ENCODE assay signal across 9 cellular contexts in genomic region chr3:16300282-16300681, GRCh38. TPM values are rescaled to one million over a fixed set of nuclear protein-coding genes. Genes with fewer than 3 reads are reported as not detected.
A peak's percentile ranks its signal among the peaks of the same experiment; 100 is the strongest.
DNase-seq lines count a peak whose midpoint lies in the region; ATAC-seq lines count a peak whose summit lies in the region.
"Had no signal": no experiment of that assay in that cellular context is flagged by ENCODE, and none has a peak within 500 bp of the region (broad histone marks: within the 10 kb centered on the region; RNA-seq: fewer than 3 reads in every experiment).

No MANE protein-coding gene starts in this region.

- no peak for DNase-seq in Karpas-422
- no peak for DNase-seq in cerebellum (ENCODE audit: low spot score)
- DNase-seq in SK-N-DZ (ENCODE audit: low spot score), result no peak
- no peak for DNase-seq in activated gamma-delta T cell treated with Interleukin-2 at 50 U/mL for 16 hours
- DNase-seq: C1 segment of cervical spinal cord had no signal

- H3K4me2 ChIP-seq in BLaER1 (peak overlapping the region; percentile 52), Karpas-422 (ENCODE audit: low read depth, low read length, poor library complexity, severe bottlenecking) (no peak overlapping the region)

- H4K20me1 ChIP-seq in BLaER1 (peaks cover 10% of the 10 kb centered on the region; the same call in 1 of the 2 replicates), Karpas-422 (ENCODE audit: insufficient read depth, low read depth, low read length) (no peaks in the 10 kb centered on the region)

- H2AFZ ChIP-seq in Karpas-422 (ENCODE audit: low read length), result no peak overlapping the region

- ATAC-seq in GM19395 (IDR thresholded peaks at IDR 0.05; ENCODE audit: unreplicated experiment) (peak; percentile 36), HG02970 (IDR thresholded peaks at IDR 0.05; ENCODE audit: low FRiP score, unreplicated experiment) (no peak)

- H3K79me2 ChIP-seq in Karpas-422 (ENCODE audit: low read length), result peaks cover 4% of the 10 kb centered on the region; the same call in 1 of the 2 replicates

- no peak overlapping the region for H3K4me3 ChIP-seq in BLaER1
- no peak overlapping the region for H3K4me3 ChIP-seq in Karpas-422 (ENCODE audit: low read length)
- no peak overlapping the region for H3K4me3 ChIP-seq in iPS-20b (ENCODE audit: low read length)

- H3K27me3 ChIP-seq in BLaER1, result no peaks in the 10 kb centered on the region
- no peaks in the 10 kb centered on the region for H3K27me3 ChIP-seq in Karpas-422 (ENCODE audit: low read length)
- H3K27me3 ChIP-seq in iPS-20b (ENCODE audit: insufficient read depth, low read length), result no peaks in the 10 kb centered on the region

- H3K27ac ChIP-seq in BLaER1, result no peak overlapping the region
- H3K27ac ChIP-seq in Karpas-422 (ENCODE audit: low read length), result peak overlapping the region; percentile 18; the same call in 1 of the 2 replicates
- H3K27ac ChIP-seq in iPS-20b (ENCODE audit: low read length), result no peak overlapping the region

- H3K9me3 ChIP-seq in BLaER1, result peaks cover 4% of the 10 kb centered on the region; the same call in 1 of the 2 replicates
- H3K9me3 ChIP-seq in Karpas-422 (ENCODE audit: low read length), result no peaks in the 10 kb centered on the region
- H3K9me3 ChIP-seq in iPS-20b (ENCODE audit: insufficient read depth, low read depth, low read length), result peaks cover 9% of the 10 kb centered on the region

- H3K9me2 ChIP-seq in Karpas-422 (replicated peaks; ENCODE audit: insufficient read depth, low read length), result no peaks in the 10 kb centered on the region

- peaks cover 55% of the 10 kb centered on the region for H3K36me3 ChIP-seq in BLaER1
- H3K36me3 ChIP-seq in Karpas-422 (ENCODE audit: insufficient read depth, low read length), result peaks cover 94% of the 10 kb centered on the region
- H3K36me3 ChIP-seq in iPS-20b (ENCODE audit: insufficient read depth, low read depth, low read length), result peaks cover 53% of the 10 kb centered on the region

- H3K4me1 ChIP-seq in BLaER1 (peaks cover 50% of the 10 kb centered on the region), Karpas-422 (ENCODE audit: low read length) (no peaks in the 10 kb centered on the region), iPS-20b (ENCODE audit: insufficient read depth, low read length) (peaks cover 30% of the 10 kb centered on the region)

- no peak overlapping the region for H3K9ac ChIP-seq in BLaER1
- no peak overlapping the region for H3K9ac ChIP-seq in Karpas-422 (ENCODE audit: low read length)
- H3K9ac ChIP-seq in iPS-20b (ENCODE audit: low read depth, low read length), result peak overlapping the region; percentile 63; the same call in 1 of the 2 replicates

RNA-seq across cellular contexts. Expression of gene OXNAD1, which starts 35.3 kb away (rescaled TPM):
- total RNA-seq in Karpas-422 (2014; rRNA removed; shearing (Covaris generic); ENCODE audit: low replicate concordance), result 23.3 and 30.3 TPM in 2 replicates
- total RNA-seq in cerebellum, result 28.9 TPM
- polyA plus RNA-seq in SK-N-DZ (2014; cell fraction: cytosol; rRNA removed), result 22.0 and 27.1 TPM in 2 replicates
- 25.1 and 26.3 TPM in 2 replicates for polyA plus RNA-seq in SK-N-DZ (2014; cell fraction: nucleus; rRNA removed)

RNA-seq across cellular contexts. Expression of gene DPH3, which starts 35.5 kb away (rescaled TPM):
- total RNA-seq in Karpas-422 (2014; rRNA removed; shearing (Covaris generic); ENCODE audit: low replicate concordance), result 7.6 and 22.2 TPM in 2 replicates
- total RNA-seq in cerebellum, result 16.1 TPM
- polyA plus RNA-seq in SK-N-DZ (2014; cell fraction: cytosol; rRNA removed), result 30.8 and 32.7 TPM in 2 replicates
- 13.5 and 14.0 TPM in 2 replicates for polyA plus RNA-seq in SK-N-DZ (2014; cell fraction: nucleus; rRNA removed)
